In the genomic region with DNA sequence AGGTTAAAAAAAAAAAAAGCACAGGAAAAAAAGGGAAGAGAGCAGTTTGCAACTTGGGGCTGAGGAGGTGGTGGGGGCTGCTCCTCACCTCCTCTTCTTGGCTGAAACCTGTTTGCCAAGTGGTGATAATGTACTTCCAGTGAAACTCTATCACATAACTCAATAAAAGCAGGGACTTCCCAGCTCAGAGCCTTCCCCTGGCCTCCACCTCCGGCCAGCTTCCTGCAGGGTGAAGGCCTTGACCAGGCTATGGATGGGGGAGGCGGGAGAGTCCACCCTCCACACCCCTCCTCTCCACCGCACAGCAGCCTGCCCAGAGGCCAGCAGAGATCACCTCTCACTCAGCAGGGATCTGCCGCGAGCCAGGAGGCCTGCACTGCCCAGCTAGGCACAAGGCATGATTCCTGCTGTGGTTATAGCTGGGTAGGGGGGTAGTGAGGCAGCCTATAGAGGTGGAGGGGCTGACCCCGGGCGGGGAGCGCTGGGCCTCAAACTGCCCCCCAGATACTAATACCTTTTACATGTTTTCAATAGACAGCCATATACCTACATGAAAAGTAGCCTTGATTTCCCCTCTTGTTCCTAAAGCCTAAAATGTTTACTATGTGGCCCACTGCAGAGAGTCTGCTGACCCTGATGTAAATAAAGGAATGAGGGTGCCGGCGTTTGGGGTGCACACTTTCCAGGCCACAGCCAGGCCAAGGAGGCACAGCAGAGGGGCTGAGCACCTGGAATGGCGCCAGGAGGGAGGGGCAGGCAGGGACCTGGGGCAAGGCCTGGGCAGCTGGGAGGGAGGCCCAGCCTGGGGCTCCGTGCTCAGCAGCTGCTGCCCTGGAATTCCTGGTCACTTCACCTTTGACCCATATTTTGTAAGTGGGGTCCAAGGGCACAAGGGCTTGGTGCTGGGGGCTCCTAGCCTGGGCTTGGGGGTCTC, we compare ENCODE assay signal across 8 cellular contexts. TPM values are rescaled to one million over a fixed set of nuclear protein-coding genes. Genes with fewer than 3 reads are reported as not detected.
DNase-seq lines count a peak whose midpoint lies in the region; TF ChIP-seq lines count a peak whose summit lies in the region.

No MANE protein-coding gene starts in this region.

- TF ChIP-seq RAD21 in liver (IDR thresholded peaks at IDR 0.05), result peak; percentile 12 to 57

- peaks cover 86% of the 10 kb centered on the region for H3K4me1 Mint-ChIP-seq in brain

- H3K9ac ChIP-seq in liver (ENCODE audit: low read depth in 1 of 2, low read length in 2 of 2) (no peak overlapping the region), Karpas-422 (ENCODE audit: low read length) (no peak overlapping the region)

- H3K4me3 ChIP-seq in liver (ENCODE audit: low read depth in 1 of 3, low read length in 3 of 3), result no peak overlapping the region
- H3K4me3 ChIP-seq in thymus (ENCODE audit: low read length), result peak overlapping the region; percentile 35
- no peak overlapping the region for H3K4me3 ChIP-seq in Karpas-422 (ENCODE audit: low read length)

- H3K4me2 ChIP-seq in Karpas-422 (ENCODE audit: low read depth, low read length, poor library complexity, severe bottlenecking), result no peak overlapping the region

- H3K9me3 ChIP-seq in liver (ENCODE audit: control insufficient read depth in 4 of 4, low read length in 3 of 4) (no peaks in the 10 kb centered on the region), thymus (ENCODE audit: control insufficient read depth) (no peaks in the 10 kb centered on the region), Karpas-422 (ENCODE audit: low read length) (no peaks in the 10 kb centered on the region)

- H3K36me3 ChIP-seq in liver (ENCODE audit: control insufficient read depth in 4 of 4, insufficient read depth in 3 of 4, low read depth in 1 of 4, low read length in 3 of 4), result peaks cover 0 to 6% (median 0%) of the 10 kb centered on the region in 4 donors
- H3K36me3 ChIP-seq in thymus (ENCODE audit: control insufficient read depth, insufficient read depth), result peaks cover 11% of the 10 kb centered on the region
- H3K36me3 ChIP-seq in Karpas-422 (ENCODE audit: insufficient read depth, low read length), result no peaks in the 10 kb centered on the region

- H3K9me3 Mint-ChIP-seq in brain, result peaks cover 0 to 4% (median 0%) of the 10 kb centered on the region in 5 experiments

- H4K20me1 ChIP-seq in Karpas-422 (ENCODE audit: insufficient read depth, low read depth, low read length), result peaks cover 90% of the 10 kb centered on the region

- peak overlapping the region; percentile 20 to 77 (median 30) for H3K4me3 Mint-ChIP-seq in brain

- peak overlapping the region; percentile 49 to 93 (median 75) for H3K27ac Mint-ChIP-seq in brain

- TF ChIP-seq CTCF in brain (conservative IDR thresholded peaks at IDR 0.05), result no peak
- TF ChIP-seq CTCF in liver (IDR thresholded peaks at IDR 0.05; ENCODE audit: low read depth, low read length, missing input control), result no peak

- no peak overlapping the region for H2AFZ ChIP-seq in Karpas-422 (ENCODE audit: low read length)

- no peaks in the 10 kb centered on the region for H3K27me3 Mint-ChIP-seq in brain

- H3K27ac ChIP-seq in liver (ENCODE audit: low read depth in 1 of 2, low read length in 2 of 2), result peak overlapping the region; percentile 66 to 68
- peak overlapping the region; percentile 76 for H3K27ac ChIP-seq in thymus (ENCODE audit: low read depth)
- no peak overlapping the region for H3K27ac ChIP-seq in Karpas-422 (ENCODE audit: low read length)

- no peaks in the 10 kb centered on the region for H3K9me2 ChIP-seq in Karpas-422 (replicated peaks; ENCODE audit: insufficient read depth, low read length)

- peaks cover 100% of the 10 kb centered on the region for H3K79me2 ChIP-seq in Karpas-422 (ENCODE audit: low read length)

- peak; percentile 28 for DNase-seq in NCI-H2227 (lab: John Stamatoyannopoulos, UW; ENCODE audit: unreplicated experiment)
- DNase-seq in NCI-H2227 treated with DMSO at 0.1 percent for 48 hours (lab: John Stamatoyannopoulos, UW), result no peak
- no peak for DNase-seq in NCI-H82 treated with DMSO at 0.1 percent for 48 hours (lab: John Stamatoyannopoulos, UW; ENCODE audit: unreplicated experiment)
- no peak for DNase-seq in stimulated activated CD4-positive, alpha-beta T cell treated with anti-CD3 and anti-CD28 coated beads, Interleukin-4, amount 100 ng/mL, for 4 hours
- no peak for DNase-seq in Karpas-422

- 17% methylated on average over 12 of the region's 12 CpGs for WGBS in liver
- 83% methylated on average over 12 of the region's 12 CpGs for WGBS in thymus

- peaks cover 16% of the 10 kb centered on the region for H3K36me3 Mint-ChIP-seq in brain

- H3K4me1 ChIP-seq in liver (ENCODE audit: control insufficient read depth in 4 of 4, insufficient read depth in 4 of 4, low read length in 3 of 4) (peaks cover 46 to 96% (median 81%) of the 10 kb centered on the region in 4 donors), thymus (ENCODE audit: control insufficient read depth, insufficient read depth, low read length) (peaks cover 29% of the 10 kb centered on the region), Karpas-422 (ENCODE audit: low read length) (peaks cover 47% of the 10 kb centered on the region)

- H3K27me3 ChIP-seq in liver (ENCODE audit: control insufficient read depth in 4 of 4, insufficient read depth in 4 of 4, low read length in 3 of 4), result no peaks in the 10 kb centered on the region
- no peaks in the 10 kb centered on the region for H3K27me3 ChIP-seq in thymus (ENCODE audit: control insufficient read depth, insufficient read depth)
- no peaks in the 10 kb centered on the region for H3K27me3 ChIP-seq in Karpas-422 (ENCODE audit: low read length)

TF ChIP-seq in liver, 16 proteins besides CTCF, POLR2A, EP300 and RAD21:
- TF ChIP-seq YY1 (IDR thresholded peaks at IDR 0.05) (no peak), HNF4A (conservative IDR thresholded peaks at IDR 0.05) (peak; percentile 35 to 61), NR2F2 (IDR thresholded peaks at IDR 0.05) (peak; percentile 86), SP1 (IDR thresholded peaks at IDR 0.05) (peak; percentile 53), RXRA (IDR thresholded peaks at IDR 0.05) (peak; percentile 69 to 71), TAF1 (conservative IDR thresholded peaks at IDR 0.05) (peak; percentile 65)
- TF ChIP-seq, protein P1, sequence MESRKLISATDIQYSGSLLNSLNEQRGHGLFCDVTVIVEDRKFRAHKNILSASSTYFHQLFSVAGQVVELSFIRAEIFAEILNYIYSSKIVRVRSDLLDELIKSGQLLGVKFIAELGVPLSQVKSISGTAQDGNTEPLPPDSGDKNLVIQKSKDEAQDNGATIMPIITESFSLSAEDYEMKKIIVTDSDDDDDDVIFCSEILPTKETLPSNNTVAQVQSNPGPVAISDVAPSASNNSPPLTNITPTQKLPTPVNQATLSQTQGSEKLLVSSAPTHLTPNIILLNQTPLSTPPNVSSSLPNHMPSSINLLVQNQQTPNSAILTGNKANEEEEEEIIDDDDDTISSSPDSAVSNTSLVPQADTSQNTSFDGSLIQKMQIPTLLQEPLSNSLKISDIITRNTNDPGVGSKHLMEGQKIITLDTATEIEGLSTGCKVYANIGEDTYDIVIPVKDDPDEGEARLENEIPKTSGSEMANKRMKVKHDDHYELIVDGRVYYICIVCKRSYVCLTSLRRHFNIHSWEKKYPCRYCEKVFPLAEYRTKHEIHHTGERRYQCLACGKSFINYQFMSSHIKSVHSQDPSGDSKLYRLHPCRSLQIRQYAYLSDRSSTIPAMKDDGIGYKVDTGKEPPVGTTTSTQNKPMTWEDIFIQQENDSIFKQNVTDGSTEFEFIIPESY (IDR thresholded peaks at IDR 0.05), result no peak

RNA-seq across cellular contexts. Expression of gene ZNF787, which starts 10.3 kb away (rescaled TPM):
- polyA plus RNA-seq in brain (ENCODE audit: insufficient read depth, low read depth, low replicate concordance) (30.6 TPM), liver (10 to 100 TPM in 1 of 2 donors, 1 to 10 TPM in 1; 2.9 to 20.1 TPM), thymus (19.8 TPM)
- 10 to 100 TPM; 17.6 to 23.6 TPM for total RNA-seq in liver
- total RNA-seq in Karpas-422 (2014; rRNA removed; shearing (Covaris generic); ENCODE audit: low replicate concordance), result 26.2 and 103 TPM in 2 replicates

RNA-seq across cellular contexts. Expression of gene ZNF444, which starts 30.3 kb away (rescaled TPM):
- polyA plus RNA-seq in brain (ENCODE audit: insufficient read depth, low read depth, low replicate concordance) (39.9 TPM), liver (10 to 100 TPM in 1 of 2 donors, 1 to 10 TPM in 1; 6.1 to 30.4 TPM), thymus (45.5 TPM)
- total RNA-seq in liver, result 10 to 100 TPM; 16.0 to 26.1 TPM
- 12.5 and 54.0 TPM in 2 replicates for total RNA-seq in Karpas-422 (2014; rRNA removed; shearing (Covaris generic); ENCODE audit: low replicate concordance)
